Comparison of ENCODE assay signal across 12 cellular contexts in the genomic region with DNA sequence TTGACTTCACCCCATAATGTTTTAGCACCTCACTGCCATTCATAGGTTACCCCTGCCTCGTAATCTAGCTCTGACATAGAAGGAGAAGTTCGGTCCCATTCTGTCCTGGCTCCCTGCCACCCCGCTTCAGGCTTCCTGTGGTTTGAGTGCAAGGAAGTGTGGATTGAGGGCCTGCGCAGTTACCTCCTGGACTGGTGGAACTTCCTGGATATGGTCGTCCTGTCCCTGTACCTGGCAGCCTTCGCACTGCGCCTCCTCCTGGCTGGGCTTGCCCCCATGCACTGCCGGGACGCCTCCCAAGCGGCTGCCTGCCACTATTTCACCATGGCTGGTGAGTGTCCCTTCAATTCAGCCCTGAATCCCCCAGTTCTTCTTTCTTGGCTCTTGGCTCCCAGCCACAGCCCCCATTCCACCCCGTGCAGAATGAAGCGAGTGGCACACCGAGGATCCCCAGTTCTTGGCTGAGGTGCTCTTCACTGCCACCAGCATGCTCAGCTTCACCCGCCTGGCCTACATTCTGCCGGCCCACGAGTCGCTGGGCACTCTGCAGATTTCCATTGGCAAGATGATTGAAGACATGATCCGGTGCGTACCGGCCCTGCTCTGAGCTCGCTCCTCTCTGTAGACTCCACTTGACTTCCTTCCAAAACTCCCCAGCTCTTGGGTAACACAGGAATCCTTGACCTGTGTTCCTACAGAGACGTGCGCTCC. TPM values are rescaled to one million over a fixed set of nuclear protein-coding genes. Genes with fewer than 3 reads are reported as not detected.
DNase-seq lines count a peak whose midpoint lies in the region; ATAC-seq and TF ChIP-seq lines count a peak whose summit lies in the region.
"Had no signal": no experiment of that assay in that cellular context is flagged by ENCODE, and none has a peak within 500 bp of the region (broad histone marks: within the 10 kb centered on the region; RNA-seq: fewer than 3 reads in every experiment).

No MANE protein-coding gene starts in this region.

- DNase-seq in Ammon's horn (ENCODE audit: low spot score) (peak; percentile 63), Kasumi-1 (lab: John Stamatoyannopoulos, UW) (peak; percentile 93 to 94), globus pallidus (ENCODE audit: low spot score) (peak; percentile 37), neural crest cell (ENCODE audit: low read depth, low spot score) (no peak), NCI-H2081 treated with DMSO at 0.1 percent for 48 hours (lab: John Stamatoyannopoulos, UW) (no peak), NCI-H1694 (lab: John Stamatoyannopoulos, UW) (no peak)
- no peak for DNase-seq in effector CD8-positive, alpha-beta T cell (lab: John Stamatoyannopoulos, UW)
- DNase-seq: NCI-H1436 had no signal

- no peak overlapping the region for H3K4me3 Mint-ChIP-seq in neural crest cell
- H3K4me3 Mint-ChIP-seq: central memory CD8-positive, alpha-beta T cell; T-helper 2 cell treated with Interferon-gamma antibody and Interleukin-4, amounts not matched to agents 5 μg/mL and 100 μg/mL, for 36 hours had no signal

- no peaks in the 10 kb centered on the region for H3K27me3 Mint-ChIP-seq in neural crest cell (ENCODE audit: low read depth)
- H3K27me3 Mint-ChIP-seq: central memory CD8-positive, alpha-beta T cell had no signal

- no peak for TF ChIP-seq CTCF in neural crest cell (conservative IDR thresholded peaks at IDR 0.05)

- H3K27ac Mint-ChIP-seq in neural crest cell (ENCODE audit: unreplicated experiment) = peak overlapping the region; percentile 48
- H3K27ac Mint-ChIP-seq: T-helper 2 cell treated with Interferon-gamma antibody and Interleukin-4, amounts not matched to agents 5 μg/mL and 100 μg/mL, for 36 hours had no signal

- no peaks in the 10 kb centered on the region for H3K36me3 Mint-ChIP-seq in neural crest cell (ENCODE audit: low read depth)

- H3K4me1 Mint-ChIP-seq in neural crest cell = no peaks in the 10 kb centered on the region

- no peaks in the 10 kb centered on the region for H3K9me3 Mint-ChIP-seq in neural crest cell
- H3K9me3 Mint-ChIP-seq: central memory CD8-positive, alpha-beta T cell; T-helper 2 cell treated with Interferon-gamma antibody and Interleukin-4, amounts not matched to agents 5 μg/mL and 100 μg/mL, for 36 hours had no signal

- no peak for ATAC-seq in GM21528 (IDR thresholded peaks at IDR 0.05; ENCODE audit: low FRiP score, unreplicated experiment)

RNA-seq across cellular contexts. Expression of a gene that starts 15.4 kb away (rescaled TPM):
- total RNA-seq in neural crest cell = 1.3 and 1.4 TPM in 2 replicates
- total RNA-seq: pulmonary artery endothelial cell had no signal

RNA-seq across cellular contexts. Expression of a gene that starts 18.5 kb away (rescaled TPM):
- not detected in 2 replicates for total RNA-seq in neural crest cell
- total RNA-seq: pulmonary artery endothelial cell had no signal

RNA-seq across cellular contexts. Expression of a gene that starts 44.8 kb away (rescaled TPM):
- 3.0 and 3.1 TPM in 2 replicates for total RNA-seq in neural crest cell

Comparison
In these comparisons a context has a peak if more than half of its experiments do, and no peak if none do; other contexts are left out.
1. DNase-seq: peak in Ammon's horn (single experiment), Kasumi-1 (2 of 2) and globus pallidus (single experiment); none in neural crest cell (single experiment), NCI-H2081 treated with DMSO at 0.1 percent for 48 hours (single experiment), effector CD8-positive, alpha-beta T cell (single experiment) and NCI-H1694 (single experiment).